Comparison of ENCODE assay signal across 1 cellular context in genomic region chr6:119137194-119138072, GRCh38.
TF ChIP-seq lines count a peak whose summit lies in the region.

No MANE protein-coding gene starts in this region.

TF ChIP-seq in K562, 482 proteins besides CTCF, POLR2A, EP300 and RAD21 (continued from another document and continues in another):
- TF ChIP-seq HMBOX1 (IDR thresholded peaks at IDR 0.05) (peak; percentile 61), NR3C1 (CRISPR knock-in tag; IDR thresholded peaks at IDR 0.05) (no peak), CHD1 (IDR thresholded peaks at IDR 0.05; ENCODE audit: low read length) (no peak), ZEB2 (IDR thresholded peaks at IDR 0.05) (peak; percentile 85), HEY1 (CRISPR knock-in tag; IDR thresholded peaks at IDR 0.05; ENCODE audit: borderline replicate concordance) (no peak), ZNF318 (IDR thresholded peaks at IDR 0.05; ENCODE audit: borderline replicate concordance in 1 of 2, low read depth in 1 of 2) (peak in 1 of 2 experiments; percentile 45; a peak in 2 of 4 replicates), HDAC1 (IDR thresholded peaks at IDR 0.05) (peak; percentile 88 to 94; a peak in 3 of 4 replicates), GABPB1 (CRISPR knock-in tag; IDR thresholded peaks at IDR 0.05) (0 out of 2 replicates have a peak, but pooled peaks have one; percentile 3), RUNX1 (IDR thresholded peaks at IDR 0.05; ENCODE audit: low read depth) (no peak), FOXP4 (CRISPR knock-in tag; IDR thresholded peaks at IDR 0.05; ENCODE audit: borderline replicate concordance) (0 out of 2 replicates have a peak, but pooled peaks have one; percentile 27), HMG20A (CRISPR knock-in tag; conservative IDR thresholded peaks at IDR 0.05) (no peak), RB1 (IDR thresholded peaks at IDR 0.05; ENCODE audit: low read depth) (peak; percentile 14; the same call in 1 of the 2 replicates), ZNF507 (tag; conservative IDR thresholded peaks at IDR 0.05) (no peak), ZKSCAN1 (IDR thresholded peaks at IDR 0.05; ENCODE audit: low read depth, low read length) (peak; percentile 98), IRF9 (tag; IDR thresholded peaks at IDR 0.05) (peak; percentile 40; the same call in 1 of the 2 replicates), ETS2 (tag; IDR thresholded peaks at IDR 0.05; ENCODE audit: borderline replicate concordance, poor library complexity, severe bottlenecking) (no peak), NONO (IDR thresholded peaks at IDR 0.05; ENCODE audit: low read depth in 2 of 2, low read length in 1 of 2) (peak in 1 of 2 experiments; percentile 33; a peak in 1 of 4 replicates), VEZF1 (CRISPR knock-in tag; IDR thresholded peaks at IDR 0.05) (peak; percentile 20; the same call in 1 of the 2 replicates), NCOA1 (IDR thresholded peaks at IDR 0.05; ENCODE audit: low read depth) (peak; percentile 95), CBX5 (IDR thresholded peaks at IDR 0.05; ENCODE audit: borderline replicate concordance, low read depth) (0 out of 2 replicates have a peak, but pooled peaks have one; percentile 25), KLF6 (CRISPR knock-in tag; IDR thresholded peaks at IDR 0.05; ENCODE audit: borderline replicate concordance) (no peak; the same call in 1 of the 2 replicates), MAFG (tag; conservative IDR thresholded peaks at IDR 0.05) (peak; percentile 94), WHSC1 (IDR thresholded peaks at IDR 0.05; ENCODE audit: low read length) (no peak), RCOR1 (IDR thresholded peaks at IDR 0.05; ENCODE audit: borderline replicate concordance in 1 of 2, low read depth in 2 of 2, low read length in 2 of 2) (peak; percentile 6 to 80; a peak in 1 of 4 replicates), ZNF239 (CRISPR knock-in tag; IDR thresholded peaks at IDR 0.05) (no peak), E2F5 (CRISPR knock-in tag; IDR thresholded peaks at IDR 0.05) (no peak), NBN (IDR thresholded peaks at IDR 0.05; ENCODE audit: low read depth) (peak; percentile 89), NCOR1 (IDR thresholded peaks at IDR 0.05) (peak; percentile 97), GABPB2 (CRISPR knock-in tag; conservative IDR thresholded peaks at IDR 0.05) (no peak), SRSF1 (IDR thresholded peaks at IDR 0.05; ENCODE audit: low read depth, low read length) (no peak), ZNF655 (CRISPR knock-in tag; IDR thresholded peaks at IDR 0.05) (no peak), DNMT1 (IDR thresholded peaks at IDR 0.05) (no peak), ZBTB26 (CRISPR knock-in tag; IDR thresholded peaks at IDR 0.05) (no peak), FOXM1 (IDR thresholded peaks at IDR 0.05; ENCODE audit: low read depth) (peak; percentile 76), FOXM1 (CRISPR knock-in tag; IDR thresholded peaks at IDR 0.05; ENCODE audit: low read depth) (no peak), HINFP (tag; conservative IDR thresholded peaks at IDR 0.05; ENCODE audit: low read depth) (peak; percentile 56; the same call in 1 of the 2 replicates), MAFK (IDR thresholded peaks at IDR 0.05; ENCODE audit: low read length) (peak; percentile 84), SMAD1 (IDR thresholded peaks at IDR 0.05; ENCODE audit: low read depth, low read length, partially characterized antibody) (peak; percentile 34), MEIS2 (IDR thresholded peaks at IDR 0.05; ENCODE audit: partially characterized antibody) (peak; percentile 90), PML (IDR thresholded peaks at IDR 0.05; ENCODE audit: low read length) (peak; percentile 53; the same call in 1 of the 2 replicates)
